ENCODE assay signal across 31 cellular contexts in the genomic region with DNA sequence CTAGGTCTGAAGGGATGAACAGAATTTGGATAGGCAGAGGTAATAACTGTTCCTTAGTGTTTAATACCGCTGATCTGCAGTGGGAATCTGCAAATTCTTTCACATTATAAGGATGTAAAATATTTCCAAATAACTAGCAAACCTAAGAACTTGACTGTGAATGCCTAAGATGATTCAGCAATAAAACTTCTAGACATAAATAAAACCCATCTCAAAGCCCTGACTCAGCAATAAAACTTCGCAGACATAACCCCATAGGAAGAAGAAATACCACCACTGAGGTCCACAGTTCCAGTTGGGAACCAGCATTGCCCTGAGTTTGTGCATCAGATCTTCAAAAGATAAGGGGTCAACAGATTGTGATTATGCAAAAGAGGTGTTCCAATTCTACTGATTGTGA.
A peak's percentile ranks its signal among the peaks of the same experiment; 100 is the strongest.
DNase-seq lines count a peak whose midpoint lies in the region; ATAC-seq and TF ChIP-seq lines count a peak whose summit lies in the region.
"Had no signal": no experiment of that assay in that cellular context is flagged by ENCODE, and none has a peak within 500 bp of the region (broad histone marks: within the 10 kb centered on the region; RNA-seq: fewer than 3 reads in every experiment).

No MANE protein-coding gene starts in this region.

- H3K27me3 ChIP-seq in brain microvascular endothelial cell (replicated peaks): no peaks in the 10 kb centered on the region
- H3K27me3 ChIP-seq: heart right ventricle, neutrophil, upper lobe of left lung had no signal

- H3K4me3 Mint-ChIP-seq in HFFc6: peak overlapping the region; percentile 13; the same call in 1 of the 2 replicates
- H3K4me3 Mint-ChIP-seq: activated naive CD4-positive, alpha-beta T cell treated with anti-CD3 and anti-CD28 coated beads for 36 hours; activated T-cell treated with anti-CD3 and anti-CD28 coated beads, Interleukin-2, amount 50 U/mL, for 4 hours; GM23338; T-helper 17 cell had no signal

- no peak overlapping the region for H3K27ac ChIP-seq in brain microvascular endothelial cell
- H3K27ac ChIP-seq: C4-2B, heart right ventricle, neutrophil, psoas muscle, SK-N-MC, upper lobe of left lung had no signal

- H3K4me1 Mint-ChIP-seq in HFFc6 (ENCODE audit: low read depth): peaks cover 41% of the 10 kb centered on the region
- H3K4me1 Mint-ChIP-seq: GM23338, T-helper 17 cell had no signal

- in situ Hi-C loops in brain microvascular endothelial cell (cut with HindIII; ENCODE audit: low pct_ligation_motif_present, low sequenced_read_pairs): no loop called here

- H3K36me3 ChIP-seq in brain microvascular endothelial cell (replicated peaks): no peaks in the 10 kb centered on the region
- H3K36me3 ChIP-seq: heart right ventricle, neutrophil, upper lobe of left lung had no signal

- DNase-seq in AG04449 (ENCODE audit: low read depth, low spot score) (peak; percentile 26), HFFc6 (peak; percentile 48), brain microvascular endothelial cell (peak; percentile 22), kidney glomerular epithelial cell (lab: John Stamatoyannopoulos, UW) (peak; percentile 9), amygdala (lab: John Stamatoyannopoulos, UW) (no peak), T1000 (lab: John Stamatoyannopoulos, UW) (no peak), GOT3 (lab: John Stamatoyannopoulos, UW) (no peak)
- DNase-seq: activated CD4-positive, alpha-beta T cell treated with anti-CD3 and anti-CD28 coated beads for 4 hours; activated naive CD4-positive, alpha-beta T cell treated with anti-CD3 and anti-CD28 coated beads for 36 hours; activated T-cell treated with anti-CD3 and anti-CD28 coated beads, Interleukin-2, amount 50 U/mL, for 4 hours; anterior cingulate cortex; Calu3; central memory CD4-positive, alpha-beta T cell; heart right ventricle; Karpas-422; mesendoderm; NCI-H187; NCI-H2227 treated with DMSO at 0.1 percent for 48 hours; NCI-H748 treated with DMSO at 0.1 percent for 48 hours; psoas muscle; RPMI8226; small intestine; substantia nigra; T-helper 17 cell; upper lobe of left lung had no signal

- no peak for ATAC-seq in HG03196 (IDR thresholded peaks at IDR 0.05; ENCODE audit: unreplicated experiment)
- ATAC-seq: activated T-cell treated with anti-CD3 and anti-CD28 coated beads, Interleukin-2, amount 50 U/mL, for 4 hours; GM23338; heart right ventricle; left lobe of liver; psoas muscle; T-helper 17 cell had no signal

- H3K27ac Mint-ChIP-seq in HFFc6: peak overlapping the region; percentile 49
- H3K27ac Mint-ChIP-seq: activated naive CD4-positive, alpha-beta T cell treated with anti-CD3 and anti-CD28 coated beads for 36 hours; GM23338; T-helper 17 cell had no signal

- H3K36me3 Mint-ChIP-seq in HFFc6 (ENCODE audit: low read depth): peaks cover 5% of the 10 kb centered on the region

- H3K4me3 ChIP-seq in AG04449 (ENCODE audit: low read depth, low read length): no peak overlapping the region
- no peak overlapping the region for H3K4me3 ChIP-seq in brain microvascular endothelial cell (ENCODE audit: low read depth, low read length)
- H3K4me3 ChIP-seq: GM23338, heart right ventricle, psoas muscle, SK-N-MC, upper lobe of left lung had no signal

- POLR2A ChIA-PET in AG04449 (lab: Yijun Ruan, JAX): no interaction called here

- CTCF ChIA-PET in AG04449 (lab: Yijun Ruan, JAX): no interaction called here

- no peaks in the 10 kb centered on the region; the same call in 1 of the 2 replicates for H3K27me3 Mint-ChIP-seq in HFFc6 (ENCODE audit: insufficient read depth)
- H3K27me3 Mint-ChIP-seq: T-helper 17 cell had no signal

- no peaks in the 10 kb centered on the region for H3K9me3 Mint-ChIP-seq in HFFc6

- TF ChIP-seq CTCF in AG04449 (IDR thresholded peaks at IDR 0.05; ENCODE audit: insufficient read depth, low read length, missing control alignments) (no peak), HFFc6 (IDR thresholded peaks at IDR 0.05) (no peak), brain microvascular endothelial cell (IDR thresholded peaks at IDR 0.05; ENCODE audit: low read depth, low read length, missing control alignments) (no peak)

Comparison
In these comparisons a context has a peak if more than half of its experiments do, and no peak if none do; other contexts are left out.
1. DNase-seq: peak in AG04449 (single experiment), HFFc6 (single experiment), brain microvascular endothelial cell (single experiment) and kidney glomerular epithelial cell (single experiment); none in amygdala (0 of 56), T1000 (single experiment) and GOT3 (single experiment).